In the genomic region with DNA sequence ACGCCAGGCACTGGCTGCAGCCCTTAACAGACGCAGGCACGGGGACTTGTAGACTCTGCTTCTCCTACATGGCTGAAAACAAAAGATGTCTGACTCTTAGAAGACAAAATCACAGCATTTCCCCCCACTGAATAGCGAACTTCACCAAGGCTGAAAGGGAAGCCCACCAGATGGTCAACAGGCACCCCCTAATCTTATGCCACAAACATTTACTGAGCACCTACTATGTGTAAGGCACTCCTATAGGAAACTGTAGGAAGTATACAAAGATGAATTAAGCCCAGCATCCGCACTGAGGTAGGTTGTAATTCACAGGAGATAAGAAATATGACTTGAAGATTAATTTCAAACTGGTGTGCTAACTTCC, we compare ENCODE assay signal across 8 cellular contexts. TPM values are rescaled to one million over a fixed set of nuclear protein-coding genes. Genes with fewer than 3 reads are reported as not detected.
DNase-seq lines count a peak whose midpoint lies in the region; ATAC-seq, FAIRE-seq and TF ChIP-seq lines count a peak whose summit lies in the region.

No MANE protein-coding gene starts in this region.

- peak overlapping the region; percentile 98 for H3K27ac ChIP-seq in left ventricle myocardium inferior (replicated peaks)
- peak overlapping the region; percentile 93 for H3K27ac ChIP-seq in mesenchymal stem cell (ENCODE audit: low read length, poor library complexity, severe bottlenecking)
- peak overlapping the region; percentile 95 to 96 for H3K27ac ChIP-seq in uterus

- H2BK12ac ChIP-seq in mesenchymal stem cell (ENCODE audit: low read length in 2 of 2), result peak overlapping the region in 1 of 2 experiments; percentile 45

- no peak overlapping the region for H3K27ac Mint-ChIP-seq in immature natural killer cell

- DNase-seq in left ventricle myocardium inferior, result no peak
- no peak for DNase-seq in Right ventricle myocardium inferior (ENCODE audit: missing footprints)
- no peak for DNase-seq in bronchial epithelial cell (ENCODE audit: low read depth)
- no peak for DNase-seq in mesenchymal stem cell
- no peak for DNase-seq in uterus
- no peak for DNase-seq in immature natural killer cell
- no peak for DNase-seq in NCI-H2081 (lab: John Stamatoyannopoulos, UW)
- no peak for DNase-seq in H54 (ENCODE audit: insufficient read length, low spot score)

- H2AFZ ChIP-seq in mesenchymal stem cell (ENCODE audit: low read depth, low read length), result peak overlapping the region; percentile 16

- no peak for ATAC-seq in Right ventricle myocardium inferior

- no peaks in the 10 kb centered on the region for H3K9me3 ChIP-seq in left ventricle myocardium inferior (replicated peaks)
- H3K9me3 ChIP-seq in mesenchymal stem cell (ENCODE audit: control insufficient read depth, low read length), result no peaks in the 10 kb centered on the region
- H3K9me3 ChIP-seq in uterus, result no peaks in the 10 kb centered on the region

- peak overlapping the region; percentile 66 for H2BK5ac ChIP-seq in mesenchymal stem cell (ENCODE audit: low read depth, low read length, poor library complexity, severe bottlenecking)

- peak overlapping the region in 1 of 2 experiments; percentile 86 for H3K14ac ChIP-seq in mesenchymal stem cell (ENCODE audit: low read length in 2 of 2)

- FAIRE-seq in bronchial epithelial cell (lab: Jason Lieb, UNC), result no peak
- FAIRE-seq in H54 (lab: Jason Lieb, UNC), result no peak

- H3K27me3 ChIP-seq in left ventricle myocardium inferior (ENCODE audit: low read depth) (no peaks in the 10 kb centered on the region), bronchial epithelial cell (ENCODE audit: control insufficient read depth, insufficient read depth, low read length) (no peaks in the 10 kb centered on the region), mesenchymal stem cell (ENCODE audit: control insufficient read depth in 1 of 2, insufficient read depth in 1 of 2, low read length in 2 of 2) (no peaks in the 10 kb centered on the region), uterus (no peaks in the 10 kb centered on the region)

- peak overlapping the region; percentile 10 for H2AK5ac ChIP-seq in mesenchymal stem cell (ENCODE audit: low read length, severe bottlenecking)

- no peaks in the 10 kb centered on the region for H3K36me3 Mint-ChIP-seq in immature natural killer cell

- H3K4me3 ChIP-seq in left ventricle myocardium inferior, result peak overlapping the region; percentile 76
- H3K4me3 ChIP-seq in bronchial epithelial cell (ENCODE audit: low read depth, low read length), result peak overlapping the region; percentile 45
- H3K4me3 ChIP-seq in mesenchymal stem cell (ENCODE audit: insufficient read depth in 1 of 2, low read depth in 1 of 2, low read length in 2 of 2), result peak overlapping the region in 1 of 2 experiments; percentile 86
- peak overlapping the region; percentile 54 to 79 for H3K4me3 ChIP-seq in uterus

- H3K79me1 ChIP-seq in mesenchymal stem cell (replicated peaks; ENCODE audit: low read length, poor library complexity, severe bottlenecking), result peaks cover 16% of the 10 kb centered on the region

- H3K18ac ChIP-seq in mesenchymal stem cell (ENCODE audit: low read depth in 1 of 2, low read length in 2 of 2), result peak overlapping the region; percentile 92 to 97

- peak overlapping the region; percentile 92 for H4K8ac ChIP-seq in mesenchymal stem cell (ENCODE audit: low read length)

- H3K27me3 Mint-ChIP-seq in immature natural killer cell (ENCODE audit: low read depth in 3 of 3), result no peaks in the 10 kb centered on the region

- H3K4me2 ChIP-seq in mesenchymal stem cell (ENCODE audit: low read length, poor library complexity, severe bottlenecking), result peak overlapping the region; percentile 46

- peak overlapping the region; percentile 98 for H3K9ac ChIP-seq in mesenchymal stem cell (ENCODE audit: low read length)

- H3K4me1 ChIP-seq in left ventricle myocardium inferior, result peaks cover 50% of the 10 kb centered on the region
- peaks cover 15% of the 10 kb centered on the region for H3K4me1 ChIP-seq in mesenchymal stem cell (ENCODE audit: control insufficient read depth, insufficient read depth, low read depth, low read length)
- peaks cover 0 to 15% of the 10 kb centered on the region in 2 donors for H3K4me1 ChIP-seq in uterus

- H3K36me3 ChIP-seq in left ventricle myocardium inferior, result peaks cover 4% of the 10 kb centered on the region
- peaks cover 1% of the 10 kb centered on the region for H3K36me3 ChIP-seq in bronchial epithelial cell (ENCODE audit: control insufficient read depth, insufficient read depth, low read length)
- peaks cover 0 to 3% of the 10 kb centered on the region in 2 experiments for H3K36me3 ChIP-seq in mesenchymal stem cell (ENCODE audit: control insufficient read depth in 1 of 2, insufficient read depth in 2 of 2, low read depth in 1 of 2, low read length in 2 of 2)
- no peaks in the 10 kb centered on the region for H3K36me3 ChIP-seq in uterus

- H3K4me1 Mint-ChIP-seq in immature natural killer cell, result peaks cover under 1 to 6% of the 10 kb centered on the region in 2 donors

- H3K4ac ChIP-seq in mesenchymal stem cell (ENCODE audit: low read depth in 1 of 2, low read length in 2 of 2), result peak overlapping the region; percentile 80 to 93

- H3K23ac ChIP-seq in mesenchymal stem cell (ENCODE audit: low read length in 2 of 2), result peak overlapping the region in 1 of 2 experiments; percentile 70

- peak overlapping the region; percentile 91 for H2BK15ac ChIP-seq in mesenchymal stem cell (ENCODE audit: low read depth, poor library complexity, severe bottlenecking)

- TF ChIP-seq POLR2A in uterus (IDR thresholded peaks at IDR 0.05), result no peak
- no peak for TF ChIP-seq POLR2A in H54 (IDR thresholded peaks at IDR 0.05; ENCODE audit: low read depth, low read length)

- H4K91ac ChIP-seq in mesenchymal stem cell (ENCODE audit: low read length), result peak overlapping the region; percentile 92

- no peak for TF ChIP-seq CTCF in left ventricle myocardium inferior (IDR thresholded peaks at IDR 0.05; ENCODE audit: borderline replicate concordance)
- no peak for TF ChIP-seq CTCF in bronchial epithelial cell (IDR thresholded peaks at IDR 0.05; ENCODE audit: insufficient read depth, low read length, severe bottlenecking)
- TF ChIP-seq CTCF in uterus (IDR thresholded peaks at IDR 0.05), result no peak

- peak overlapping the region; percentile 65 for H2BK120ac ChIP-seq in mesenchymal stem cell (ENCODE audit: low read depth, low read length)

- H3K4me3 Mint-ChIP-seq in immature natural killer cell, result no peak overlapping the region

- 37% methylated on average over 5 of the region's 5 CpGs for WGBS in mesenchymal stem cell

- intact Hi-C loops in left ventricle myocardium inferior (cut with micrococcal nuclease) (no loop called here), Right ventricle myocardium inferior (cut with DNase I) (no loop called here), uterus (cut with DNase I; ENCODE audit: low total_unique reads) (loop anchor here (5.0 kb wide), 1 partner anchor 35 kb away; no protein-coding TSS in a partner anchor)

- no peaks in the 10 kb centered on the region for H3K9me3 Mint-ChIP-seq in immature natural killer cell

RNA-seq across cellular contexts. Expression of gene NUMA1, which starts 38.3 kb away (rescaled TPM):
- total RNA-seq in left ventricle myocardium inferior, result 82.5 TPM
- total RNA-seq in Right ventricle myocardium inferior, result 81.3 TPM
- 52.7 and 79.1 TPM in 2 replicates for total RNA-seq in bronchial epithelial cell
- 54.5 TPM for polyA plus RNA-seq in mesenchymal stem cell (2013, experiment 1 of 2)
- 49.1 TPM for polyA plus RNA-seq in mesenchymal stem cell (2013, experiment 2 of 2)
- total RNA-seq in uterus, result 100 to 1,000 TPM; 159 to 365 (median 303) TPM
- polyA plus RNA-seq in immature natural killer cell, result 10 to 100 TPM in 2 of 3 donors, 1 to 10 TPM in 1; 2.7 to 92.5 (median 10.5) TPM

RNA-seq across cellular contexts. Expression of gene LRRC51, which starts 38.6 kb away (rescaled TPM):
- total RNA-seq in left ventricle myocardium inferior (3.5 TPM), Right ventricle myocardium inferior (3.7 TPM), bronchial epithelial cell (2.6 and 3.2 TPM in 2 replicates), uterus (10 to 100 TPM in 1 of 4 donors, 1 to 10 TPM in 2, not detected in 1; 3.8 to 10.2 (median 9.6) TPM)
- 3.2 TPM for polyA plus RNA-seq in mesenchymal stem cell (2013, experiment 1 of 2)
- 3.9 TPM for polyA plus RNA-seq in mesenchymal stem cell (2013, experiment 2 of 2)
- polyA plus RNA-seq in immature natural killer cell, result 1 to 10 TPM in 2 of 3 donors, not detected in 1; 3.4 to 4.7 TPM

RNA-seq across cellular contexts. Expression of gene IL18BP, which starts 43.3 kb away (rescaled TPM):
- total RNA-seq in left ventricle myocardium inferior (4.9 TPM), Right ventricle myocardium inferior (5.1 TPM), bronchial epithelial cell (1.4 and 2.1 TPM in 2 replicates), uterus (10 to 100 TPM in 2 of 4 donors, 1 to 10 TPM in 2; 7.3 to 24.6 (median 10.5) TPM)
- 4.8 TPM for polyA plus RNA-seq in mesenchymal stem cell (2013, experiment 1 of 2)
- polyA plus RNA-seq in mesenchymal stem cell (2013, experiment 2 of 2), result 4.1 TPM
- 10 to 100 TPM in 1 of 3 donors, 1 to 10 TPM in 2; 6.0 to 22.6 (median 8.6) TPM for polyA plus RNA-seq in immature natural killer cell
